19 cellular contexts compared by ENCODE assay signal in the genomic region with DNA sequence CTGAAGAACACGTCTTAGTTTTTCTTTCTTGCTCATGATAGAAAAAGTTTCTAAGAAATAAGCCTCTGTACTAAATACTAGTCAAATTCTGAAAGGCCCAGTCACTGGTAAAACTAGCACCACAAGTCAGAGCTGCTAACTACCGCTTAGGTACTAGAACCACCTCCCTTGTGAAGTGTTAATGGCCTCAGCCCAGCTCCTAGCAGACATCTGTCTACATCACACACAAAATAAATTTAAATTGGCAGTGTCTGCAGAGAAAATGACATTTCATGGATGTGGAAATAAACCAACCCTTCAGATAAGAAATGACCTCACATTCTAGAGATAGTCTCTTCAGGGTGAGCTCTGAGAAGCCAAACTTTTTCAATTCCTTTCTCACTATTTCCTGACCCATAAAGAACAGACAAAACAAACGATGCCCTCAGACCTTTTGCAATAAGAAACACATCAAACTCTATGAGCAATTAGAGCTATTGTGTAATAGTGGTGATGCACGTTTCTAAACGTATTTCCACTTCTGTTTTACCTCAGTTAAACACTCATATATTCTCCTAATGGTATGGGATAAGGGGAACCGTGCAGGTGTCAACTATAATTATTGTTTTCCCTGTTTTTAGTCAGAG.
DNase-seq lines count a peak whose midpoint lies in the region; ATAC-seq and TF ChIP-seq lines count a peak whose summit lies in the region.
"Had no signal": no experiment of that assay in that cellular context is flagged by ENCODE, and none has a peak within 500 bp of the region (broad histone marks: within the 10 kb centered on the region; RNA-seq: fewer than 3 reads in every experiment).

No MANE protein-coding gene starts in this region.

- no peaks in the 10 kb centered on the region for H4K20me1 ChIP-seq in mammary epithelial cell (ENCODE audit: insufficient read depth, low read length)

- H3K9me3 Mint-ChIP-seq in type B pancreatic cell, result no peaks in the 10 kb centered on the region
- H3K9me3 Mint-ChIP-seq: activated CD4-positive, alpha-beta T cell treated with anti-CD3 and anti-CD28 coated beads, Interleukin-2, amount 10 ng/mL, durations not matched to agents 24 days and 14 days had no signal

- H3K4me3 Mint-ChIP-seq in type B pancreatic cell, result peak overlapping the region; percentile 63
- H3K4me3 Mint-ChIP-seq: activated CD4-positive, alpha-beta T cell treated with anti-CD3 and anti-CD28 coated beads, Interleukin-2, amount 10 ng/mL, durations not matched to agents 24 days and 14 days had no signal

- H3K4me3 ChIP-seq in mammary epithelial cell (replicated peaks in 1 of 3; ENCODE audit: insufficient read depth in 1 of 3, low read depth in 2 of 3, low read length in 3 of 3), result no peak overlapping the region
- H3K4me3 ChIP-seq in right cardiac atrium (ENCODE audit: low read length), result no peak overlapping the region
- H3K4me3 ChIP-seq: cardiac muscle cell, SJSA1, transverse colon had no signal

- H3K27ac ChIP-seq in mammary epithelial cell (ENCODE audit: insufficient read depth, low read depth, low read length) (peak overlapping the region; percentile 73), right cardiac atrium (ENCODE audit: low read length) (no peak overlapping the region)
- H3K27ac ChIP-seq: cardiac muscle cell, neutrophil, SJSA1, transverse colon had no signal

- ATAC-seq in right cardiac atrium (peak; percentile 68 to 84), HG03095 (IDR thresholded peaks at IDR 0.05; ENCODE audit: unreplicated experiment) (no peak), GM21381 (IDR thresholded peaks at IDR 0.05; ENCODE audit: unreplicated experiment) (no peak)
- ATAC-seq: activated naive CD4-positive, alpha-beta T cell treated with anti-CD3 and anti-CD28 coated beads, Interleukin-2, amount 50 U/mL, for 72 hours had no signal

- intact Hi-C loops in mammary epithelial cell (cut with micrococcal nuclease), result loop anchor here (1.0 kb wide), 1 partner anchor 146 kb away; no protein-coding TSS in a partner anchor
- intact Hi-C loops in right cardiac atrium (cut with DNase I), result no loop called here

- no peaks in the 10 kb centered on the region for H3K27me3 Mint-ChIP-seq in type B pancreatic cell
- H3K27me3 Mint-ChIP-seq: activated CD4-positive, alpha-beta T cell treated with anti-CD3 and anti-CD28 coated beads, Interleukin-2, amount 10 ng/mL, durations not matched to agents 24 days and 14 days had no signal

- H3K79me2 ChIP-seq in mammary epithelial cell (ENCODE audit: insufficient read depth, low read length), result no peaks in the 10 kb centered on the region

- no peak overlapping the region for H2AFZ ChIP-seq in mammary epithelial cell (ENCODE audit: low read depth, low read length)

- H3K9me3 ChIP-seq in mammary epithelial cell (replicated peaks; ENCODE audit: insufficient read depth, low read length) (no peaks in the 10 kb centered on the region), right cardiac atrium (ENCODE audit: control insufficient read depth, low read length) (no peaks in the 10 kb centered on the region)
- H3K9me3 ChIP-seq: neutrophil, SJSA1, transverse colon had no signal

- H3K4me1 Mint-ChIP-seq in type B pancreatic cell (ENCODE audit: unreplicated experiment), result peaks cover 28% of the 10 kb centered on the region
- H3K4me1 Mint-ChIP-seq: activated CD4-positive, alpha-beta T cell treated with anti-CD3 and anti-CD28 coated beads, Interleukin-2, amount 10 ng/mL, durations not matched to agents 24 days and 14 days had no signal

- dilution Hi-C loops in mammary epithelial cell (cut with HindIII; ENCODE audit: low sequenced_read_pairs), result loop anchor here (25.0 kb wide), 1 partner anchor 210 kb away; the partner anchor contains the start of gene DSC3

- 34% methylated on average over 6 of the region's 6 CpGs for WGBS in mammary epithelial cell (ENCODE audit: low coverage, missing lambda C conversion rate)
- 38% methylated on average over 6 of the region's 6 CpGs for WGBS in right cardiac atrium

- H3K4me1 ChIP-seq in mammary epithelial cell (ENCODE audit: insufficient read depth, low read length), result peaks cover 62% of the 10 kb centered on the region
- peaks cover 4% of the 10 kb centered on the region for H3K4me1 ChIP-seq in right cardiac atrium (ENCODE audit: control insufficient read depth, insufficient read depth, low read length)
- H3K4me1 ChIP-seq: SJSA1 had no signal

- H3K4me2 ChIP-seq in mammary epithelial cell (ENCODE audit: insufficient read depth, low read depth, low read length), result no peak overlapping the region

- no TSS peak for BruUV-seq in mammary epithelial cell (replicated peaks; lab: Mats Ljungman, UMichigan)

- no peaks in the 10 kb centered on the region for H3K36me3 ChIP-seq in mammary epithelial cell (ENCODE audit: insufficient read depth, low read length)
- H3K36me3 ChIP-seq: cardiac muscle cell, neutrophil, SJSA1, transverse colon had no signal

- H3K27ac Mint-ChIP-seq in type B pancreatic cell, result peak overlapping the region; percentile 79
- H3K27ac Mint-ChIP-seq: activated CD4-positive, alpha-beta T cell treated with anti-CD3 and anti-CD28 coated beads, Interleukin-2, amount 10 ng/mL, durations not matched to agents 24 days and 14 days; activated naive CD4-positive, alpha-beta T cell treated with anti-CD3 and anti-CD28 coated beads, Interleukin-2, amount 50 U/mL, for 72 hours had no signal

- H3K27me3 ChIP-seq in mammary epithelial cell (ENCODE audit: insufficient read depth, low read length), result no peaks in the 10 kb centered on the region
- H3K27me3 ChIP-seq in right cardiac atrium (ENCODE audit: control insufficient read depth, insufficient read depth), result no peaks in the 10 kb centered on the region
- H3K27me3 ChIP-seq: cardiac muscle cell, SJSA1, transverse colon had no signal

- TF ChIP-seq CTCF in mammary epithelial cell (conservative IDR thresholded peaks at IDR 0.05 in 1 of 2, IDR thresholded peaks at IDR 0.05 in 1 of 2; ENCODE audit: extremely low read depth in 1 of 2, insufficient read depth in 1 of 2, low read depth in 1 of 2, low read length in 2 of 2) (no peak), type B pancreatic cell (conservative IDR thresholded peaks at IDR 0.05) (no peak)

- H3K36me3 Mint-ChIP-seq in type B pancreatic cell, result no peaks in the 10 kb centered on the region
- H3K36me3 Mint-ChIP-seq: activated naive CD4-positive, alpha-beta T cell treated with anti-CD3 and anti-CD28 coated beads, Interleukin-2, amount 50 U/mL, for 72 hours had no signal

- in situ Hi-C loops in mammary epithelial cell (cut with MboI; ENCODE audit: low sequenced_read_pairs in 2 of 2), result loop anchor here (10.0 to 25.0 kb wide), 2 partner anchors 143 to 210 kb away; partner anchors contain the start of genes DSC2 (in 1 of the 2) and DSC3 (in 1 of the 2)

- CTCF ChIA-PET in mammary epithelial cell (lab: Charles Lee; ENCODE audit: low non-redundant PET), result no interaction called here

- no peak overlapping the region for H3K9ac ChIP-seq in mammary epithelial cell (ENCODE audit: insufficient read depth, low read length)

- DNase-seq in SIG-M5 treated with dmso at 0.1 percent for 504 hours (lab: John Stamatoyannopoulos, UW; ENCODE audit: unreplicated experiment), result peak; percentile 54
- DNase-seq in SIG-M5 (lab: John Stamatoyannopoulos, UW), result no peak
- peak; percentile 81 for DNase-seq in mammary epithelial cell
- peak in 1 of 3 donors; percentile 31 for DNase-seq in right cardiac atrium
- DNase-seq in type B pancreatic cell (ENCODE audit: extremely low spot score, unreplicated experiment), result no peak
- no peak for DNase-seq in NCI-H82 (lab: John Stamatoyannopoulos, UW)
- DNase-seq: activated CD4-positive, alpha-beta T cell treated with anti-CD3 and anti-CD28 coated beads, Interleukin-2, amount 10 ng/mL, durations not matched to agents 24 days and 14 days; effector memory CD4-positive, alpha-beta T cell; foreskin melanocyte; mesendoderm; NCI-H2171; T-helper 9 cell; transverse colon had no signal

Comparison
In these comparisons a context has a peak if more than half of its experiments do, and no peak if none do; other contexts are left out.
1. DNase-seq: peak in SIG-M5 treated with dmso at 0.1 percent for 504 hours (single experiment) and mammary epithelial cell (single experiment); none in SIG-M5 (single experiment), type B pancreatic cell (single experiment) and NCI-H82 (single experiment).
2. ATAC-seq: peak in right cardiac atrium (2 of 2); none in HG03095 (single experiment) and GM21381 (single experiment).